Comparison of ENCODE assay signal across 20 cellular contexts in the genomic region with DNA sequence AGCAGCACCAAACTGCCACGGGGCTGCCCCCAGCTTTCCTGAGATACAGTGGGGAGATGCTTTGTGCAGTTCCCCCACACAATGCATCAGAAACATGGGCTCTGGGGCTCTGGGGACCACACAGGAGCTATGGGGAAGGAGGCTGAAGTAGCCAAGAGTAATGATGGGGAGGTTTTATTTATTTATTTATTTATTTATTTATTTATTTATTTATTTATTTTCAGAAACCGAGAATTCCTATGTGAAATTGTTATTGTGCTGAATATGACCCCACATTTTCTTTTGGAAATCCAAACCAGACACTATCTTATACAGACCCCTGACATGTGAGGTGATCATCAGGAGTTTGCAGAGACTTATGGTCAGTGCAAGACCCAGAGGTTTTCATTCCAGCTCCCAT.
"Had no signal": no experiment of that assay in that cellular context is flagged by ENCODE, and none has a peak within 500 bp of the region (broad histone marks: within the 10 kb centered on the region; RNA-seq: fewer than 3 reads in every experiment).

No MANE protein-coding gene starts in this region.

- H3K27ac ChIP-seq: colonic mucosa, psoas muscle, right lobe of liver, thoracic aorta, transverse colon had no signal

- H3K4me1 Mint-ChIP-seq: naive B cell; stimulated activated naive B cell treated with anti-CD40 and anti-IgM and Interleukin-4, amounts not matched to agents 10 μg/mL and 1 μg/mL and 100 μg/mL, for 72 hours had no signal

- H3K9me3 ChIP-seq: colonic mucosa, psoas muscle, right lobe of liver, thoracic aorta, transverse colon had no signal

- H3K4me1 ChIP-seq: colonic mucosa, psoas muscle, right lobe of liver, transverse colon had no signal

- H3K4me3 Mint-ChIP-seq: naive B cell; nephron; stimulated activated naive B cell treated with anti-CD40 and anti-IgM and Interleukin-4, amounts not matched to agents 10 μg/mL and 1 μg/mL and 100 μg/mL, for 72 hours; stimulated activated naive CD8-positive, alpha-beta T cell treated with anti-CD3 and anti-CD28 coated beads, Interleukin-15, amount 100 ng/mL, for 72 hours had no signal

- H3K27me3 Mint-ChIP-seq: stimulated activated naive B cell treated with anti-CD40 and anti-IgM and Interleukin-4, amounts not matched to agents 10 μg/mL and 1 μg/mL and 100 μg/mL, for 72 hours had no signal

- H3K27ac Mint-ChIP-seq: nephron; stimulated activated naive B cell treated with anti-CD40 and anti-IgM and Interleukin-4, amounts not matched to agents 10 μg/mL and 1 μg/mL and 100 μg/mL, for 72 hours had no signal

- H3K36me3 Mint-ChIP-seq: naive B cell; stimulated activated naive B cell treated with anti-CD40 and anti-IgM and Interleukin-4, amounts not matched to agents 10 μg/mL and 1 μg/mL and 100 μg/mL, for 72 hours had no signal

- H3K4me3 ChIP-seq: colonic mucosa, lung, psoas muscle, right lobe of liver, thoracic aorta, transverse colon had no signal

- H3K36me3 ChIP-seq: colonic mucosa, right lobe of liver, thoracic aorta, transverse colon had no signal

- DNase-seq: colonic mucosa; dermis blood vessel endothelial cell; erythroblast; left colon; left ventricle myocardium superior; mesendoderm; naive B cell; occipital lobe; psoas muscle; retina; right lobe of liver; stimulated activated CD4-positive, alpha-beta T cell treated with anti-CD3 and anti-CD28 coated beads, Interleukin-2, amount 100 ng/mL, for 24 hours; stimulated activated CD4-positive, alpha-beta T cell treated with anti-CD3 and anti-CD28 coated beads, Interleukin-4, amount 100 ng/mL, for 4 hours; stimulated activated naive B cell treated with anti-CD40 and anti-IgM and Interleukin-4, amounts not matched to agents 10 μg/mL and 1 μg/mL and 100 μg/mL, for 72 hours; stimulated activated naive CD8-positive, alpha-beta T cell treated with anti-CD3 and anti-CD28 coated beads, Interleukin-15, amount 100 ng/mL, for 72 hours; transverse colon had no signal

- H3K9me3 Mint-ChIP-seq: nephron; stimulated activated naive B cell treated with anti-CD40 and anti-IgM and Interleukin-4, amounts not matched to agents 10 μg/mL and 1 μg/mL and 100 μg/mL, for 72 hours; stimulated activated naive CD8-positive, alpha-beta T cell treated with anti-CD3 and anti-CD28 coated beads, Interleukin-15, amount 100 ng/mL, for 72 hours had no signal

- ATAC-seq: left colon; left ventricle myocardium superior; psoas muscle; right lobe of liver; stimulated activated naive B cell treated with anti-CD40 and anti-IgM and Interleukin-4, amounts not matched to agents 10 μg/mL and 1 μg/mL and 100 μg/mL, for 72 hours; stimulated activated naive CD8-positive, alpha-beta T cell treated with anti-CD3 and anti-CD28 coated beads, Interleukin-15, amount 100 ng/mL, for 72 hours had no signal

- H3K27me3 ChIP-seq: colonic mucosa, foreskin keratinocyte, right lobe of liver, transverse colon had no signal
